Comparison of ENCODE assay signal across 13 cellular contexts in the genomic region with DNA sequence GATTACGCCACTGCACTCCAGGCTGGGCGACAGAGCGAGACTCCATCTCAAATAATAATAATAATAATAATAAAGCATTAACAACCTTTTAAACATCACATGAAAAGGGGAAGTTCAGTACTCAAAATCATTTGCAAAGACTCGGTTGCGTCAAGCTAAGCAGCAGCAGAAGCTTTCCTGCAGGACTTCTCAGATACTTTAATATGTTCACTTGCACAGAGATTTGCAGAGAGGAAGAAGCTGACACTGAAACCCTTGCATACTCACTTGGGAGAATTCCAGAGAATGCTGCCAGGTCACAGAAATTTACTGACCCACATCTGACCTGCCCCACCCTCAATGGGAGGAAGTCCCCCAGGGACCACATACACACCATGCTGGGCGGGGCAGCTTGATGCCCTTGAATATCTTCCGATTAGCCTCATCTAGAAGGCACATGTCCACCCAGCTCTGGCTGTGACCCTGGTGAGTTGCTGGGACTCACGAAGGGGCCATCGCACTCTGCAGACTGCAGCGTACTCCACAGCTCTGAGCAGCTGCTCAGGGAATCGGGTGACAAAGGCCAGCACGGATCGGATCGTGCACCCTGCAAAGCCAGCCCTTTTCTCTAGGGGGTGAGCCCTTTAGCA.
DNase-seq lines count a peak whose midpoint lies in the region; ATAC-seq, FAIRE-seq and TF ChIP-seq lines count a peak whose summit lies in the region.
"Had no signal": no experiment of that assay in that cellular context is flagged by ENCODE, and none has a peak within 500 bp of the region (broad histone marks: within the 10 kb centered on the region; RNA-seq: fewer than 3 reads in every experiment).

No MANE protein-coding gene starts in this region.

- no peak for TF ChIP-seq EP300 in K562 (IDR thresholded peaks at IDR 0.05; ENCODE audit: low read length)

- H3K9me3 ChIP-seq in K562 (replicated peaks; ENCODE audit: control insufficient read depth, insufficient read depth, low read depth, low read length): no peaks in the 10 kb centered on the region
- H3K9me3 ChIP-seq: HAP-1, tibial artery had no signal

- H2AFZ ChIP-seq in K562 (ENCODE audit: low read depth, low read length): no peak overlapping the region

- peak overlapping the region in 1 of 2 experiments; percentile 20; a peak in 1 of 4 replicates for H3K9ac ChIP-seq in K562 (ENCODE audit: insufficient read depth in 1 of 2, low read depth in 2 of 2, low read length in 2 of 2)
- no peak overlapping the region for H3K9ac ChIP-seq in mesendoderm (ENCODE audit: low read length)

- 71% methylated on average over 12 of the region's 14 CpGs for WGBS in K562 (ENCODE audit: insufficient coverage, low coverage, missing lambda C conversion rate)
- WGBS in mesendoderm (ENCODE audit: extremely low coverage, insufficient coverage, low lambda C conversion rate): no CpG with 5 or more reads among the region's 14 CpGs

- no peak overlapping the region for H3K4me3 ChIP-seq in K562
- H3K4me3 ChIP-seq in mesendoderm (ENCODE audit: low read length): no peak overlapping the region
- H3K4me3 ChIP-seq: HAP-1, tibial artery had no signal

- H3K18ac ChIP-seq in mesendoderm (ENCODE audit: low read length): no peak overlapping the region

- H3K36me3 ChIP-seq in K562 (ENCODE audit: control insufficient read depth, insufficient read depth, low read length) (no peaks in the 10 kb centered on the region), mesendoderm (ENCODE audit: control insufficient read depth, insufficient read depth, low read length) (no peaks in the 10 kb centered on the region)
- H3K36me3 ChIP-seq: HAP-1 had no signal

- H3K4me2 ChIP-seq in K562 (ENCODE audit: insufficient read depth, low read length) (no peak overlapping the region), mesendoderm (ENCODE audit: low read length) (no peak overlapping the region)

- no peak for TF ChIP-seq RAD21 in K562 (CRISPR knock-in tag; conservative IDR thresholded peaks at IDR 0.05 in 1 of 2, IDR thresholded peaks at IDR 0.05 in 1 of 2)

- H3K79me2 ChIP-seq in K562 (ENCODE audit: control insufficient read depth, insufficient read depth, low read length): no peaks in the 10 kb centered on the region
- H3K79me2 ChIP-seq in mesendoderm (ENCODE audit: control insufficient read depth, insufficient read depth, low read length): no peaks in the 10 kb centered on the region

- intact Hi-C loops in K562 (cut with micrococcal nuclease): no loop called here

- POLR2A ChIA-PET in K562 (lab: Yijun Ruan, JAX): no interaction called here

- no TSS peak for BruUV-seq in K562 (replicated peaks; lab: Mats Ljungman, UMichigan)

- peak overlapping the region; percentile 31 for H3K56ac ChIP-seq in mesendoderm (ENCODE audit: low read length)

- H3K4me1 ChIP-seq in K562 (replicated peaks in 1 of 2; ENCODE audit: control insufficient read depth in 2 of 2, insufficient read depth in 2 of 2, low read length in 2 of 2): peaks cover 0 to 23% of the 10 kb centered on the region in 2 experiments; a peak in 2 of 5 replicates
- peaks cover 5% of the 10 kb centered on the region for H3K4me1 ChIP-seq in mesendoderm (ENCODE audit: control insufficient read depth, low read depth, low read length)

- FAIRE-seq in K562 (lab: Jason Lieb, UNC): no peak

- H2AK5ac ChIP-seq in mesendoderm (ENCODE audit: low read length): no peak overlapping the region

- H3K27ac ChIP-seq in K562 (ENCODE audit: extremely low read depth, low read depth, low read length): no peak overlapping the region
- no peak overlapping the region for H3K27ac ChIP-seq in mesendoderm (ENCODE audit: low read depth, low read length)
- H3K27ac ChIP-seq: tibial artery had no signal

- H3K79me1 ChIP-seq in mesendoderm (ENCODE audit: low read length): no peaks in the 10 kb centered on the region

- in situ Hi-C loops in K562 (cut with MboI): no loop called here

- CTCF ChIA-PET in K562 (lab: Yijun Ruan, JAX; ENCODE audit: low intra/inter-chr PET ratio): no interaction called here

- H4K8ac ChIP-seq in mesendoderm (ENCODE audit: low read depth, low read length): no peak overlapping the region

- no peak for TF ChIP-seq CTCF in K562 (IDR thresholded peaks at IDR 0.05 in 2 of 3, conservative IDR thresholded peaks at IDR 0.05 in 1 of 3; ENCODE audit: insufficient read depth in 2 of 3, low read depth in 1 of 3, low read length in 3 of 3)

- peaks cover 8% of the 10 kb centered on the region for H3K9me1 ChIP-seq in K562 (ENCODE audit: control insufficient read depth, insufficient read depth, low read length)

- H2BK15ac ChIP-seq in mesendoderm (replicated peaks; ENCODE audit: low read depth): no peak overlapping the region

- no peak for TF ChIP-seq POLR2A in K562 (conservative IDR thresholded peaks at IDR 0.05)

- no peak overlapping the region for H4K5ac ChIP-seq in mesendoderm (ENCODE audit: low read length)

- no peak overlapping the region for H2BK5ac ChIP-seq in mesendoderm (ENCODE audit: low read length)

- H3K23ac ChIP-seq in mesendoderm (ENCODE audit: low read length): no peak overlapping the region

- no peak overlapping the region for H3K4ac ChIP-seq in mesendoderm (ENCODE audit: low read depth, low read length)

- no peak overlapping the region for H2BK120ac ChIP-seq in mesendoderm (ENCODE audit: low read depth, low read length)

- ATAC-seq in K562 (no peak), GM21825 (IDR thresholded peaks at IDR 0.05; ENCODE audit: unreplicated experiment) (no peak)

- DNase-seq in AG08395 (ENCODE audit: low spot score) (peak; percentile 58), LHCN-M2 (ENCODE audit: low read depth) (peak; percentile 40), K562 (ENCODE audit: extremely low read depth in 1 of 4, low spot score in 3 of 4) (no peak), mesendoderm (no peak), HuH-7 (ENCODE audit: low spot score) (no peak), NCI-H1092 treated with DMSO at 0.1 percent for 48 hours (lab: John Stamatoyannopoulos, UW) (no peak)
- no peak for DNase-seq in activated CD4-positive, alpha-beta T cell treated with anti-CD3 and anti-CD28 coated beads, Interleukin-2, amount 50 U/mL, for 1 hour
- DNase-seq: activated naive CD8-positive, alpha-beta T cell treated with anti-CD3 and anti-CD28 coated beads, Interleukin-2, amount 10 ng/mL, durations not matched to agents 7 days and 5 days; NCI-H748 treated with DMSO at 0.1 percent for 48 hours; stimulated activated CD4-positive, alpha-beta T cell treated with anti-CD3 and anti-CD28 coated beads, Interleukin-15, amount 100 ng/mL, for 24 hours had no signal

- no peaks in the 10 kb centered on the region for H3K27me3 ChIP-seq in K562 (ENCODE audit: control insufficient read depth in 2 of 2, insufficient read depth in 2 of 2, low read length in 2 of 2)
- no peaks in the 10 kb centered on the region for H3K27me3 ChIP-seq in mesendoderm (ENCODE audit: insufficient read depth, low read length, poor library complexity)
- H3K27me3 ChIP-seq: tibial artery had no signal

- peaks cover 9% of the 10 kb centered on the region for H4K20me1 ChIP-seq in K562 (replicated peaks; ENCODE audit: control insufficient read depth, insufficient read depth, low read length)

TF ChIP-seq in K562, 482 proteins besides CTCF, POLR2A, EP300 and RAD21:
- TF ChIP-seq ZNF239 (CRISPR knock-in tag; IDR thresholded peaks at IDR 0.05) (peak; percentile 76), ZNF592 (IDR thresholded peaks at IDR 0.05) (no peak), ZKSCAN8 (CRISPR knock-in tag; IDR thresholded peaks at IDR 0.05) (no peak), ZNF184 (CRISPR knock-in tag; IDR thresholded peaks at IDR 0.05) (no peak)
TF ChIP-seq in K562: peak in this region for 1.

Comparison
In these comparisons a context has a peak if more than half of its experiments do, and no peak if none do; other contexts are left out.
1. DNase-seq: peak in AG08395 (single experiment) and LHCN-M2 (single experiment); none in K562 (0 of 4), mesendoderm (single experiment), activated CD4-positive, alpha-beta T cell treated with anti-CD3 and anti-CD28 coated beads, Interleukin-2, amount 50 U/mL, for 1 hour (single experiment), HuH-7 (single experiment) and NCI-H1092 treated with DMSO at 0.1 percent for 48 hours (single experiment).